13 cellular contexts compared by ENCODE assay signal in genomic region chr3:74273091-74273490, GRCh38.
"Had no signal": no experiment of that assay in that cellular context is flagged by ENCODE, and none has a peak within 500 bp of the region (broad histone marks: within the 10 kb centered on the region; RNA-seq: fewer than 3 reads in every experiment).

No MANE protein-coding gene starts in this region.

- H3K4me1 Mint-ChIP-seq: activated CD4-positive, alpha-beta T cell treated with anti-CD3 and anti-CD28 coated beads, Interleukin-2, amount 10 ng/mL, durations not matched to agents 7 days and 5 days; naive B cell; stimulated activated effector memory CD8-positive, alpha-beta T cell treated with anti-CD3 and anti-CD28 coated beads, Interleukin-12 subunit alpha, Interleukin-12 subunit beta, amount 100 ng/mL, for 72 hours had no signal

- H3K4me3 Mint-ChIP-seq: activated CD4-positive, alpha-beta T cell treated with anti-CD3 and anti-CD28 coated beads, Interleukin-2, amount 10 ng/mL, durations not matched to agents 7 days and 5 days; naive B cell; stimulated activated effector memory CD8-positive, alpha-beta T cell treated with anti-CD3 and anti-CD28 coated beads, Interleukin-12 subunit alpha, Interleukin-12 subunit beta, amount 100 ng/mL, for 72 hours had no signal

- H3K4me1 ChIP-seq: foreskin keratinocyte, right atrium auricular region, tibial nerve had no signal

- H3K4me3 ChIP-seq: right atrium auricular region, smooth muscle cell, tibial nerve had no signal

- H3K9me3 Mint-ChIP-seq: activated CD4-positive, alpha-beta T cell treated with anti-CD3 and anti-CD28 coated beads, Interleukin-2, amount 10 ng/mL, durations not matched to agents 7 days and 5 days had no signal

- H3K36me3 ChIP-seq: neutrophil, right atrium auricular region, tibial nerve had no signal

- H3K36me3 Mint-ChIP-seq: naive B cell; stimulated activated effector memory CD8-positive, alpha-beta T cell treated with anti-CD3 and anti-CD28 coated beads, Interleukin-12 subunit alpha, Interleukin-12 subunit beta, amount 100 ng/mL, for 72 hours had no signal

- H3K27me3 Mint-ChIP-seq: activated CD4-positive, alpha-beta T cell treated with anti-CD3 and anti-CD28 coated beads, Interleukin-2, amount 10 ng/mL, durations not matched to agents 7 days and 5 days; naive B cell had no signal

- DNase-seq: activated CD4-positive, alpha-beta T cell treated with anti-CD3 and anti-CD28 coated beads, Interleukin-2, amount 10 ng/mL, durations not matched to agents 7 days and 5 days; activated CD4-positive, CD25-positive, alpha-beta regulatory T cell; activated naive CD4-positive, alpha-beta T cell treated with anti-CD3 and anti-CD28 coated beads, Interleukin-2, amount 50 U/mL, for 16 hours; dermis blood vessel endothelial cell; foreskin keratinocyte; naive B cell; T-helper 2 cell had no signal

- ATAC-seq: foreskin keratinocyte; stimulated activated effector memory CD8-positive, alpha-beta T cell treated with anti-CD3 and anti-CD28 coated beads, Interleukin-12 subunit alpha, Interleukin-12 subunit beta, amount 100 ng/mL, for 72 hours had no signal

- H3K4me2 ChIP-seq: smooth muscle cell had no signal

- H3K27me3 ChIP-seq: foreskin keratinocyte, neutrophil, right atrium auricular region, tibial nerve had no signal

- H3K9me3 ChIP-seq: neutrophil had no signal

- H3K27ac Mint-ChIP-seq: activated CD4-positive, alpha-beta T cell treated with anti-CD3 and anti-CD28 coated beads, Interleukin-2, amount 10 ng/mL, durations not matched to agents 7 days and 5 days; activated T-helper 2 cell treated with anti-CD3 and anti-CD28 coated beads, Interferon-gamma antibody, Interleukin-2, Interleukin-4, amounts not matched to agents 10 μg/mL and 5 μg/mL and 100 μg/mL, durations not matched to agents 14 hours and 24 hours and 36 hours; stimulated activated effector memory CD8-positive, alpha-beta T cell treated with anti-CD3 and anti-CD28 coated beads, Interleukin-12 subunit alpha, Interleukin-12 subunit beta, amount 100 ng/mL, for 72 hours had no signal

- H3K27ac ChIP-seq: foreskin keratinocyte, neutrophil, right atrium auricular region, tibial nerve had no signal
